34 cellular contexts compared by ENCODE assay signal in the genomic region with DNA sequence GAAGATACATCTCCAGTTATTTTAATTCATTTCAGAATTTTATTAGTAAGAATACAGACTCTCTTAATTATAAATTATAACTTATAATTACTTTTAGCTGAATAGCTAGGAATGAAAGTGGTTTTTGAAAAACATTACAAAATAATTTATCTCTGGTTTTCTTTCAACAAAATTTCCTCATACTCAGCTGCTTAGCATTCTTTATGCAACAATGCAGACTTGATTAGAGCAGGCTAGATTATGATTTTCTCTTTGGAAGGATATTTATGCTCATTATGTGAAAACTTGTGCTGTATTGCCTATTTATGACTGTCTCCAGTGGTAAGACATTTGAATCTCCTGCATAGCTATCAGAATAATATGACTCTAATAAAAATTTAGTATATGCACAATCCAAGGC.
A peak's percentile ranks its signal among the peaks of the same experiment; 100 is the strongest.
DNase-seq lines count a peak whose midpoint lies in the region; ATAC-seq and TF ChIP-seq lines count a peak whose summit lies in the region.
"Had no signal": no experiment of that assay in that cellular context is flagged by ENCODE, and none has a peak within 500 bp of the region (broad histone marks: within the 10 kb centered on the region; RNA-seq: fewer than 3 reads in every experiment).

No MANE protein-coding gene starts in this region.

- no peaks in the 10 kb centered on the region for H3K36me3 Mint-ChIP-seq in neural progenitor cell
- H3K36me3 Mint-ChIP-seq: CD14-positive monocyte; CD4-positive, alpha-beta memory T cell; CD4-positive, CD25-positive, alpha-beta regulatory T cell; CD8-positive, alpha-beta memory T cell; CD8-positive, alpha-beta T cell had no signal

- no peaks in the 10 kb centered on the region for H4K20me1 ChIP-seq in OCI-LY1 (ENCODE audit: insufficient read depth, low read length)
- H4K20me1 ChIP-seq in neural progenitor cell (ENCODE audit: low read depth), result no peaks in the 10 kb centered on the region
- H4K20me1 ChIP-seq: BLaER1; BLaER1 treated with 17β-estradiol and CSF1 and Interleukin-3, amounts not matched to agents 10 nM and 100 nM had no signal

- peak overlapping the region; percentile 52 for H3K27ac Mint-ChIP-seq in neural progenitor cell
- H3K27ac Mint-ChIP-seq: B cell; CD14-positive monocyte; CD4-positive, alpha-beta memory T cell; CD4-positive, alpha-beta T cell; CD4-positive, CD25-positive, alpha-beta regulatory T cell; CD8-positive, alpha-beta memory T cell; CD8-positive, alpha-beta T cell had no signal

- no peaks in the 10 kb centered on the region for H3K4me1 ChIP-seq in OCI-LY1 (ENCODE audit: insufficient read depth, low read length, severe bottlenecking)
- no peaks in the 10 kb centered on the region for H3K4me1 ChIP-seq in adipocyte (ENCODE audit: control insufficient read depth, insufficient read depth, low read length)
- peaks cover 7% of the 10 kb centered on the region for H3K4me1 ChIP-seq in neural progenitor cell
- H3K4me1 ChIP-seq: A549, BE2C, Caco-2 had no signal

- peaks cover 4% of the 10 kb centered on the region; the same call in 1 of the 2 replicates for H3K9me3 ChIP-seq in OCI-LY1 (ENCODE audit: low read length)
- no peaks in the 10 kb centered on the region for H3K9me3 ChIP-seq in adipocyte (ENCODE audit: control insufficient read depth, low read length)
- H3K9me3 ChIP-seq in neural progenitor cell (ENCODE audit: low read depth), result no peaks in the 10 kb centered on the region
- H3K9me3 ChIP-seq: A549, BE2C, BLaER1, Caco-2 had no signal

- no peaks in the 10 kb centered on the region for H3K9me2 ChIP-seq in OCI-LY1 (ENCODE audit: low read depth, low read length)

- ATAC-seq in GM18868 (IDR thresholded peaks at IDR 0.05; ENCODE audit: unreplicated experiment), result no peak
- ATAC-seq: A549; CD8-positive, alpha-beta T cell had no signal

- peaks cover 24% of the 10 kb centered on the region for H3K4me1 Mint-ChIP-seq in neural progenitor cell
- H3K4me1 Mint-ChIP-seq: B cell; CD14-positive monocyte; CD4-positive, alpha-beta memory T cell; CD4-positive, CD25-positive, alpha-beta regulatory T cell; CD8-positive, alpha-beta memory T cell had no signal

- H3K9me3 Mint-ChIP-seq in neural progenitor cell, result peaks cover 3% of the 10 kb centered on the region
- H3K9me3 Mint-ChIP-seq: CD4-positive, alpha-beta T cell had no signal

- H3K4me2 ChIP-seq in OCI-LY1 (ENCODE audit: low read length) (no peak overlapping the region), neural progenitor cell (no peak overlapping the region)
- H3K4me2 ChIP-seq: A549; BLaER1; BLaER1 treated with 17β-estradiol and CSF1 and Interleukin-3, amounts not matched to agents 10 nM and 100 nM had no signal

- H3K36me3 ChIP-seq in OCI-LY1 (ENCODE audit: insufficient read depth, low read length) (no peaks in the 10 kb centered on the region), adipocyte (ENCODE audit: control insufficient read depth, insufficient read depth, low read length, severe bottlenecking) (no peaks in the 10 kb centered on the region), neural progenitor cell (no peaks in the 10 kb centered on the region)
- H3K36me3 ChIP-seq: BE2C; BLaER1; BLaER1 treated with 17β-estradiol and CSF1 and Interleukin-3, amounts not matched to agents 10 nM and 100 nM had no signal

- H3K27me3 Mint-ChIP-seq in neural progenitor cell (ENCODE audit: insufficient read depth, low read depth), result no peaks in the 10 kb centered on the region
- H3K27me3 Mint-ChIP-seq: B cell; CD4-positive, alpha-beta memory T cell; CD4-positive, alpha-beta T cell; CD8-positive, alpha-beta memory T cell had no signal

- H3K27ac ChIP-seq in OCI-LY1 (ENCODE audit: low read depth, low read length, poor library complexity, severe bottlenecking) (no peak overlapping the region), neural progenitor cell (no peak overlapping the region)
- H3K27ac ChIP-seq: 22Rv1; A549; BLaER1; BLaER1 treated with 17β-estradiol and CSF1 and Interleukin-3, amounts not matched to agents 10 nM and 100 nM; C4-2B had no signal

- no peaks in the 10 kb centered on the region for H3K79me2 ChIP-seq in OCI-LY1 (ENCODE audit: insufficient read depth, low read length)
- no peaks in the 10 kb centered on the region for H3K79me2 ChIP-seq in neural progenitor cell (ENCODE audit: low read depth)

- peak; percentile 64 for DNase-seq in adipocyte (ENCODE audit: low read depth)
- DNase-seq in amniotic epithelial cell (ENCODE audit: low read depth), result peak; percentile 67
- DNase-seq in neural progenitor cell (ENCODE audit: low spot score), result no peak
- no peak for DNase-seq in occipital lobe (lab: John Stamatoyannopoulos, UW)
- DNase-seq in HUDEP-2 (lab: John Stamatoyannopoulos, UW; ENCODE audit: unreplicated experiment in 76 of 76), result no peak
- no peak for DNase-seq in NCI-H526 (lab: John Stamatoyannopoulos, UW)
- DNase-seq: 8988T; ACHN; AML-193; BE2C; C1 segment of cervical spinal cord; Caco-2; Calu3; CD4-positive, alpha-beta memory T cell; CD4-positive, alpha-beta T cell; CD4-positive, CD25-positive, alpha-beta regulatory T cell; CD8-positive, alpha-beta memory T cell; CD8-positive, alpha-beta T cell; COR-L47; DMS 273 treated with DMSO at 0.1 percent for 48 hours; DMS153; DMS79; DMS79 treated with DMSO at 0.1 percent for 48 hours; DND-41; EL had no signal

- H3K4me3 Mint-ChIP-seq in neural progenitor cell, result no peak overlapping the region
- H3K4me3 Mint-ChIP-seq: B cell; CD14-positive monocyte; CD4-positive, alpha-beta memory T cell; CD4-positive, alpha-beta T cell; CD4-positive, CD25-positive, alpha-beta regulatory T cell; CD8-positive, alpha-beta memory T cell; CD8-positive, alpha-beta T cell had no signal

- no peaks in the 10 kb centered on the region for H3K27me3 ChIP-seq in OCI-LY1 (ENCODE audit: insufficient read depth, low read length)
- no peaks in the 10 kb centered on the region for H3K27me3 ChIP-seq in adipocyte (replicated peaks; ENCODE audit: control insufficient read depth, insufficient read depth, low read length)
- no peaks in the 10 kb centered on the region for H3K27me3 ChIP-seq in neural progenitor cell
- H3K27me3 ChIP-seq: BE2C; BLaER1; BLaER1 treated with 17β-estradiol and CSF1 and Interleukin-3, amounts not matched to agents 10 nM and 100 nM had no signal

- H3K9ac ChIP-seq in OCI-LY1 (ENCODE audit: low read length) (no peak overlapping the region), adipocyte (ENCODE audit: low read length) (no peak overlapping the region), neural progenitor cell (no peak overlapping the region)
- H3K9ac ChIP-seq: BLaER1; BLaER1 treated with 17β-estradiol and CSF1 and Interleukin-3, amounts not matched to agents 10 nM and 100 nM had no signal

- no peak overlapping the region for H3K4me3 ChIP-seq in OCI-LY1 (ENCODE audit: low read depth, low read length, poor library complexity, severe bottlenecking)
- no peak overlapping the region for H3K4me3 ChIP-seq in adipocyte (ENCODE audit: low read length)
- H3K4me3 ChIP-seq in neural progenitor cell, result no peak overlapping the region
- H3K4me3 ChIP-seq: A549; BLaER1; BLaER1 treated with 17β-estradiol and CSF1 and Interleukin-3, amounts not matched to agents 10 nM and 100 nM had no signal

- H2AFZ ChIP-seq in OCI-LY1 (ENCODE audit: low read length) (peak overlapping the region; percentile 5; the same call in 1 of the 2 replicates), neural progenitor cell (replicated peaks) (no peak overlapping the region)

- H3F3A ChIP-seq in OCI-LY1 (ENCODE audit: insufficient read depth, low read length), result no peaks in the 10 kb centered on the region
- H3F3A ChIP-seq in neural progenitor cell (ENCODE audit: low read depth), result no peaks in the 10 kb centered on the region

- no peak for TF ChIP-seq CTCF in OCI-LY1 (IDR thresholded peaks at IDR 0.05; ENCODE audit: low read length)
- TF ChIP-seq CTCF in neural progenitor cell (IDR thresholded peaks at IDR 0.05), result no peak

Comparison
In these comparisons a context has a peak if more than half of its experiments do, and no peak if none do; other contexts are left out.
1. DNase-seq: peak in adipocyte (single experiment) and amniotic epithelial cell (single experiment); none in neural progenitor cell (single experiment), occipital lobe (single experiment), HUDEP-2 (0 of 76) and NCI-H526 (0 of 2).